ENCODE assay signal across 18 cellular contexts in genomic region chr3:83738202-83738601, GRCh38.
"Had no signal": no experiment of that assay in that cellular context is flagged by ENCODE, and none has a peak within 500 bp of the region (broad histone marks: within the 10 kb centered on the region; RNA-seq: fewer than 3 reads in every experiment).

No MANE protein-coding gene starts in this region.

- H3K4me1 ChIP-seq: colonic mucosa, esophagus squamous epithelium, left lung, neural progenitor cell, right lobe of liver, upper lobe of left lung had no signal

- H3K4me1 Mint-ChIP-seq: activated CD4-positive, alpha-beta T cell treated with anti-CD3 and anti-CD28 coated beads, Interleukin-2, amount 10 ng/mL, durations not matched to agents 24 days and 14 days; naive B cell; neural progenitor cell; stimulated activated naive CD8-positive, alpha-beta T cell treated with anti-CD3 and anti-CD28 coated beads, Interleukin-15, amount 100 ng/mL, for 72 hours had no signal

- H3K27ac ChIP-seq: colonic mucosa, esophagus squamous epithelium, left lung, neural progenitor cell, right lobe of liver, upper lobe of left lung had no signal

- H3K27me3 Mint-ChIP-seq: activated CD4-positive, alpha-beta T cell treated with anti-CD3 and anti-CD28 coated beads, Interleukin-2, amount 10 ng/mL, durations not matched to agents 24 days and 14 days; activated naive CD8-positive, alpha-beta T cell; naive B cell; stimulated activated naive CD8-positive, alpha-beta T cell treated with anti-CD3 and anti-CD28 coated beads, Interleukin-15, amount 100 ng/mL, for 72 hours had no signal

- H3K4me3 Mint-ChIP-seq: activated CD4-positive, alpha-beta T cell treated with anti-CD3 and anti-CD28 coated beads, Interleukin-2, amount 10 ng/mL, durations not matched to agents 24 days and 14 days; activated naive CD8-positive, alpha-beta T cell; naive B cell; neural progenitor cell; stimulated activated naive CD8-positive, alpha-beta T cell treated with anti-CD3 and anti-CD28 coated beads, Interleukin-15, amount 100 ng/mL, for 72 hours had no signal

- H3K9me3 Mint-ChIP-seq: activated CD4-positive, alpha-beta T cell treated with anti-CD3 and anti-CD28 coated beads, Interleukin-2, amount 10 ng/mL, durations not matched to agents 24 days and 14 days; neural progenitor cell; stimulated activated naive CD8-positive, alpha-beta T cell treated with anti-CD3 and anti-CD28 coated beads, Interleukin-15, amount 100 ng/mL, for 72 hours had no signal

- H3K27ac Mint-ChIP-seq: activated CD4-positive, alpha-beta T cell treated with anti-CD3 and anti-CD28 coated beads, Interleukin-2, amount 10 ng/mL, durations not matched to agents 24 days and 14 days; activated naive CD8-positive, alpha-beta T cell; naive B cell; neural progenitor cell had no signal

- ATAC-seq: left lung; right lobe of liver; stimulated activated naive CD8-positive, alpha-beta T cell treated with anti-CD3 and anti-CD28 coated beads, Interleukin-15, amount 100 ng/mL, for 72 hours had no signal

- H3K9me3 ChIP-seq: colonic mucosa, esophagus squamous epithelium, right lobe of liver, upper lobe of left lung had no signal

- H3K36me3 ChIP-seq: colonic mucosa, esophagus squamous epithelium, left lung, neural progenitor cell, right lobe of liver, upper lobe of left lung had no signal

- H3K36me3 Mint-ChIP-seq: activated naive CD8-positive, alpha-beta T cell; naive B cell; neural progenitor cell had no signal

- H3K4me3 ChIP-seq: colonic mucosa, esophagus squamous epithelium, left lung, neural progenitor cell, right lobe of liver, smooth muscle cell, upper lobe of left lung had no signal

- H3K27me3 ChIP-seq: colonic mucosa, esophagus squamous epithelium, left lung, neural progenitor cell, right lobe of liver, upper lobe of left lung had no signal

- DNase-seq: activated CD4-positive, alpha-beta T cell treated with anti-CD3 and anti-CD28 coated beads, Interleukin-2, amount 10 ng/mL, durations not matched to agents 24 days and 14 days; activated CD4-positive, CD25-positive, alpha-beta regulatory T cell; activated CD8-positive, alpha-beta memory T cell treated with anti-CD3 and anti-CD28 coated beads, Interleukin-2, amount 50 U/mL, for 48 hours; activated gamma-delta T cell treated with Interleukin-2 at 50 U/mL for 16 hours; amniotic stem cell; central memory CD4-positive, alpha-beta T cell; colonic mucosa; esophagus squamous epithelium; foreskin fibroblast; hippocampal formation; left lung; naive B cell; right lobe of liver; stimulated activated naive CD8-positive, alpha-beta T cell treated with anti-CD3 and anti-CD28 coated beads, Interleukin-15, amount 100 ng/mL, for 72 hours; upper lobe of left lung had no signal
